ENCODE assay signal across 12 cellular contexts in the genomic region with DNA sequence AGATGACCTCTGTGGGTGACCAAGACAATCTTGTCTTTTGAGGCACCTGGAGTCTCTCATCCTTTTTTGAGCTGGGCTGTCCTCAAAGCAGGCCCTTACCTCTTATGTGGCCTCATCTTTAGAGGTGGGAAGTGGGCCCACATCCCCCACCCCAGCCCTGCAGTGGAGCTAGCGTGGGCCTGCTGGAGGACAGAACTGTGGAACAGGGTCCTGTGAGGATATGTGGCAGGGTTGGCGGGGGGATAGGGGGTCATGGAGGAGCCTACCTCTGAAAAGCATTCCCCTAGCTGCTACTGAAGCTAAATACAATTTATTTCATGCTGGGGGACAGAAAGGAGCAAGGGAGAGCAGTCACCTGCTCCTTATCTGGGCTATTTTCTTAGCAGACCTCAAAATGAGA. TPM values are rescaled to one million over a fixed set of nuclear protein-coding genes. Genes with fewer than 3 reads are reported as not detected.
DNase-seq lines count a peak whose midpoint lies in the region; ATAC-seq and TF ChIP-seq lines count a peak whose summit lies in the region.
"Had no signal": no experiment of that assay in that cellular context is flagged by ENCODE, and none has a peak within 500 bp of the region (broad histone marks: within the 10 kb centered on the region; RNA-seq: fewer than 3 reads in every experiment).

No MANE protein-coding gene starts in this region.

- peaks cover 13% of the 10 kb centered on the region for H3K36me3 Mint-ChIP-seq in progenitor cell of endocrine pancreas (ENCODE audit: insufficient read depth)

- TF ChIP-seq POLR2A in HCT116 (IDR thresholded peaks at IDR 0.05; ENCODE audit: borderline replicate concordance, extremely low read depth, insufficient read depth, insufficient read length), result no peak

- CTCF ChIA-PET in HCT116 (lab: Charles Lee), result interaction anchor here (0.9 to 1.8 kb wide), 6 partner anchors 8 to 73 kb away, joined by 3 to 8 read pairs (median 4); partner anchors contain the start of genes CERS5, COX14 and SMARCD1

- peak; percentile 11; the same call in 1 of the 2 replicates for ATAC-seq in HCT116

- H3K4me1 ChIP-seq in HCT116 (ENCODE audit: control insufficient read depth in 1 of 2, insufficient read depth in 2 of 2, low read length in 2 of 2), result peaks cover 10 to 13% of the 10 kb centered on the region in 2 experiments

- POLR2A ChIA-PET in HCT116 (lab: Charles Lee), result interaction anchor here (1.4 kb wide), 1 partner anchor 9 kb away, joined by 5 read pairs; the partner anchor contains the start of gene COX14

- H3K9me2 ChIP-seq in HCT116 (ENCODE audit: insufficient read depth), result no peaks in the 10 kb centered on the region

- H4K20me1 ChIP-seq in HCT116 (ENCODE audit: insufficient read depth), result no peaks in the 10 kb centered on the region

- H3K4me2 ChIP-seq in HCT116 (ENCODE audit: low read length), result peak overlapping the region; percentile 60

- H3K4me3 ChIP-seq in HCT116 (replicated peaks in 1 of 2; ENCODE audit: low read depth in 1 of 2, low read length in 2 of 2), result no peak overlapping the region
- peak overlapping the region in 22 of 59 donors; percentile 23 to 65 (median 41) for H3K4me3 ChIP-seq in dorsolateral prefrontal cortex
- H3K4me3 ChIP-seq: ovary had no signal

- peak overlapping the region; percentile 29 for H3K27ac Mint-ChIP-seq in progenitor cell of endocrine pancreas
- H3K27ac Mint-ChIP-seq: activated CD4-positive, alpha-beta T cell treated with anti-CD3 and anti-CD28 coated beads for 36 hours; activated naive CD8-positive, alpha-beta T cell treated with anti-CD3 and anti-CD28 coated beads, Interleukin-2, amount 50 U/mL, for 24 hours; T-helper 1 cell treated with Interleukin-12 subunit alpha and Interleukin-12 subunit beta and Interleukin-4 antibody, amounts not matched to agents 30 μg/mL and 1 μg/mL, for 36 hours had no signal

- RAD21 ChIA-PET in HCT116 (lab: Charles Lee; ENCODE audit: low non-redundant PET in 1 of 2, low total read pairs in 2 of 2, uncharacterized antibody in 2 of 2, unreplicated experiment in 2 of 2), result no interaction called here

- H3K36me3 ChIP-seq in HCT116 (ENCODE audit: control insufficient read depth in 1 of 2, insufficient read depth in 2 of 2, low read length in 2 of 2), result peaks cover 13 to 16% of the 10 kb centered on the region in 2 experiments; a peak in 3 of 4 replicates

- peaks cover 18% of the 10 kb centered on the region for H3K4me1 Mint-ChIP-seq in progenitor cell of endocrine pancreas (ENCODE audit: low read depth)
- H3K4me1 Mint-ChIP-seq: activated CD4-positive, alpha-beta T cell treated with anti-CD3 and anti-CD28 coated beads for 36 hours had no signal

- no peaks in the 10 kb centered on the region for H3K9me3 Mint-ChIP-seq in progenitor cell of endocrine pancreas (ENCODE audit: low read depth)
- H3K9me3 Mint-ChIP-seq: activated naive CD8-positive, alpha-beta T cell treated with anti-CD3 and anti-CD28 coated beads, Interleukin-2, amount 50 U/mL, for 24 hours; T-helper 1 cell treated with Interleukin-12 subunit alpha and Interleukin-12 subunit beta and Interleukin-4 antibody, amounts not matched to agents 30 μg/mL and 1 μg/mL, for 36 hours had no signal

- no peak for TF ChIP-seq RAD21 in HCT116 (IDR thresholded peaks at IDR 0.05; ENCODE audit: low read depth)

- intact Hi-C loops in HCT116 (cut with micrococcal nuclease), result no loop called here
- intact Hi-C loops in dorsolateral prefrontal cortex (cut with DNase I), result loop anchor here in 1 of 2 donors (10.0 kb wide), 1 partner anchor 181 kb away; the partner anchor contains the start of gene LIMA1

- no peaks in the 10 kb centered on the region for H3K79me2 ChIP-seq in HCT116 (ENCODE audit: insufficient read depth, low read length)

- H3K9ac ChIP-seq in HCT116 (ENCODE audit: low read length), result no peak overlapping the region

- H3K4me3 Mint-ChIP-seq in progenitor cell of endocrine pancreas (ENCODE audit: low read depth), result no peak overlapping the region
- H3K4me3 Mint-ChIP-seq: activated CD4-positive, alpha-beta T cell treated with anti-CD3 and anti-CD28 coated beads for 36 hours; activated naive CD8-positive, alpha-beta T cell treated with anti-CD3 and anti-CD28 coated beads, Interleukin-2, amount 50 U/mL, for 24 hours; T-helper 1 cell treated with Interleukin-12 subunit alpha and Interleukin-12 subunit beta and Interleukin-4 antibody, amounts not matched to agents 30 μg/mL and 1 μg/mL, for 36 hours had no signal

- H3K27me3 ChIP-seq in HCT116 (ENCODE audit: insufficient read depth, low read length), result no peaks in the 10 kb centered on the region
- no peaks in the 10 kb centered on the region for H3K27me3 ChIP-seq in dorsolateral prefrontal cortex
- H3K27me3 ChIP-seq: ovary had no signal

- H2AFZ ChIP-seq in HCT116 (ENCODE audit: low read depth, low read length, poor library complexity, severe bottlenecking), result no peak overlapping the region

- H3K27ac ChIP-seq in HCT116 (ENCODE audit: low read depth, low read length), result no peak overlapping the region
- peak overlapping the region in 58 of 59 donors; percentile 57 to 99 (median 92) for H3K27ac ChIP-seq in dorsolateral prefrontal cortex

- H3K27me3 Mint-ChIP-seq in progenitor cell of endocrine pancreas, result peaks cover 7% of the 10 kb centered on the region
- H3K27me3 Mint-ChIP-seq: activated CD4-positive, alpha-beta T cell treated with anti-CD3 and anti-CD28 coated beads for 36 hours; activated naive CD8-positive, alpha-beta T cell treated with anti-CD3 and anti-CD28 coated beads, Interleukin-2, amount 50 U/mL, for 24 hours had no signal

- no peaks in the 10 kb centered on the region for H3K9me3 ChIP-seq in HCT116 (ENCODE audit: control insufficient read depth in 1 of 2, insufficient read depth in 1 of 2, low read depth in 1 of 2, low read length in 2 of 2)
- H3K9me3 ChIP-seq: ovary had no signal

- no TSS peak for BruUV-seq in HCT116 (replicated peaks; lab: Mats Ljungman, UMichigan)

- no peak for DNase-seq in HCT116 (ENCODE audit: low read depth, low spot score)
- DNase-seq in dorsolateral prefrontal cortex, result no peak
- no peak for DNase-seq in progenitor cell of endocrine pancreas (ENCODE audit: low spot score, unreplicated experiment)
- no peak for DNase-seq in activated gamma-delta T cell treated with Interleukin-2 at 50 U/mL for 16 hours
- DNase-seq in EL, result no peak
- DNase-seq in NCI-H69 (lab: John Stamatoyannopoulos, UW), result no peak
- DNase-seq: activated naive CD8-positive, alpha-beta T cell treated with anti-CD3 and anti-CD28 coated beads, Interleukin-2, amount 50 U/mL, for 24 hours; dermis blood vessel endothelial cell; NCI-H524 treated with DMSO at 0.1 percent for 48 hours had no signal

- TF ChIP-seq CTCF in HCT116 (IDR thresholded peaks at IDR 0.05 in 2 of 3, conservative IDR thresholded peaks at IDR 0.05 in 1 of 3; ENCODE audit: borderline replicate concordance in 1 of 3, insufficient read depth in 1 of 3, low read depth in 2 of 3, low read length in 2 of 3) (no peak), dorsolateral prefrontal cortex (IDR thresholded peaks at IDR 0.05 in 54 of 56, conservative IDR thresholded peaks at IDR 0.05 in 2 of 56; ENCODE audit: low read depth in 1 of 56, partially characterized antibody in 56 of 56) (no peak), progenitor cell of endocrine pancreas (IDR thresholded peaks at IDR 0.05; ENCODE audit: unreplicated experiment) (no peak)

TF ChIP-seq in HCT116, 20 proteins besides CTCF, POLR2A, EP300 and RAD21:
- TF ChIP-seq SP1 (IDR thresholded peaks at IDR 0.05; ENCODE audit: low read depth), result no peak
TF ChIP-seq in HCT116: peak in this region for 0.

RNA-seq across cellular contexts. Expression of gene GPD1, which starts 0.5 kb away (rescaled TPM):
- total RNA-seq in HCT116 (2021; ENCODE audit: unreplicated experiment) (1.6 TPM), dorsolateral prefrontal cortex (10 to 100 TPM in 35 of 120 experiments, 1 to 10 TPM in 85; 2.0 to 47.2 (median 7.3) TPM), progenitor cell of endocrine pancreas (2.0 and 2.1 TPM in 2 replicates)
- polyA plus RNA-seq in HCT116 (2012), result 1.0 and 1.2 TPM in 2 replicates
- total RNA-seq: dermis blood vessel endothelial cell had no signal

RNA-seq across cellular contexts. Expression of gene COX14, which starts 8.7 kb away (rescaled TPM):
- 41.0 TPM for total RNA-seq in HCT116 (2021; ENCODE audit: unreplicated experiment)
- polyA plus RNA-seq in HCT116 (2012), result 52.7 and 58.8 TPM in 2 replicates
- total RNA-seq in dorsolateral prefrontal cortex, result 10 to 100 TPM; 34.1 to 74.3 (median 53.9) TPM
- 25.1 and 30.1 TPM in 2 replicates for total RNA-seq in progenitor cell of endocrine pancreas

RNA-seq across cellular contexts. Expression of gene SMARCD1, which starts 18.2 kb away (rescaled TPM):
- 64.8 TPM for total RNA-seq in HCT116 (2021; ENCODE audit: unreplicated experiment)
- polyA plus RNA-seq in HCT116 (2012), result 34.5 and 37.9 TPM in 2 replicates
- 10 to 100 TPM; 30.8 to 66.7 (median 44.2) TPM for total RNA-seq in dorsolateral prefrontal cortex
- total RNA-seq in progenitor cell of endocrine pancreas, result 160 and 167 TPM in 2 replicates

RNA-seq across cellular contexts. Expression of gene ASIC1, which starts 46.0 kb away (rescaled TPM):
- 28.9 TPM for total RNA-seq in HCT116 (2021; ENCODE audit: unreplicated experiment)
- 22.5 and 25.3 TPM in 2 replicates for polyA plus RNA-seq in HCT116 (2012)
- total RNA-seq in dorsolateral prefrontal cortex, result 10 to 100 TPM; 24.4 to 56.2 (median 38.4) TPM
- total RNA-seq in progenitor cell of endocrine pancreas, result 5.2 and 5.7 TPM in 2 replicates
